18 cellular contexts compared by ENCODE assay signal in genomic region chr13:47650221-47650620, GRCh38.
DNase-seq lines count a peak whose midpoint lies in the region; TF ChIP-seq lines count a peak whose summit lies in the region.
"Had no signal": no experiment of that assay in that cellular context is flagged by ENCODE, and none has a peak within 500 bp of the region (broad histone marks: within the 10 kb centered on the region; RNA-seq: fewer than 3 reads in every experiment).

No MANE protein-coding gene starts in this region.

- intact Hi-C loops in left ventricle myocardium inferior (cut with micrococcal nuclease) (no loop called here), dorsolateral prefrontal cortex (cut with DNase I) (no loop called here)

- no peaks in the 10 kb centered on the region for H3K9me3 ChIP-seq in cardiac muscle cell (ENCODE audit: low read depth)
- H3K9me3 ChIP-seq in left ventricle myocardium inferior (replicated peaks) = no peaks in the 10 kb centered on the region
- H3K9me3 ChIP-seq: BE2C had no signal

- H3K4me1 ChIP-seq in cardiac muscle cell (ENCODE audit: low read depth) (no peaks in the 10 kb centered on the region), left ventricle myocardium inferior (no peaks in the 10 kb centered on the region)
- H3K4me1 ChIP-seq: BE2C had no signal

- TF ChIP-seq CTCF in cardiac muscle cell (IDR thresholded peaks at IDR 0.05; ENCODE audit: low read depth, low read length) (no peak), left ventricle myocardium inferior (IDR thresholded peaks at IDR 0.05; ENCODE audit: borderline replicate concordance) (no peak), dorsolateral prefrontal cortex (IDR thresholded peaks at IDR 0.05 in 54 of 56, conservative IDR thresholded peaks at IDR 0.05 in 2 of 56; ENCODE audit: low read depth in 1 of 56, partially characterized antibody in 56 of 56) (no peak)

- H3K36me3 ChIP-seq in cardiac muscle cell (no peaks in the 10 kb centered on the region), left ventricle myocardium inferior (no peaks in the 10 kb centered on the region)
- H3K36me3 ChIP-seq: BE2C had no signal

- H3K4me3 ChIP-seq in cardiac muscle cell (no peak overlapping the region), left ventricle myocardium inferior (no peak overlapping the region), dorsolateral prefrontal cortex (no peak overlapping the region)

- H3K27ac ChIP-seq in cardiac muscle cell (peak overlapping the region; percentile 59), left ventricle myocardium inferior (replicated peaks) (no peak overlapping the region), dorsolateral prefrontal cortex (no peak overlapping the region)

- DNase-seq in cardiac muscle cell (ENCODE audit: low read depth in 1 of 2, low spot score in 1 of 2) (no peak), left ventricle myocardium inferior (no peak), SK-N-DZ (ENCODE audit: low spot score) (peak; percentile 12), fibroblast of peridontal ligament (ENCODE audit: extremely low read depth) (peak; percentile 85), T-helper 2 cell (no peak), kidney glomerular epithelial cell (lab: John Stamatoyannopoulos, UW) (no peak), dorsolateral prefrontal cortex (no peak)
- no peak for DNase-seq in activated CD4-positive, CD25-positive, alpha-beta regulatory T cell (lab: John Stamatoyannopoulos, UW)
- DNase-seq: 8988T; BE2C; C1 segment of cervical spinal cord; CD4-positive, CD25-positive, alpha-beta regulatory T cell; CD8-positive, alpha-beta memory T cell; COR-L47; GF-D8; GOT3; H7; HFFc6 had no signal

- H3K27me3 ChIP-seq in cardiac muscle cell (no peaks in the 10 kb centered on the region), left ventricle myocardium inferior (ENCODE audit: low read depth) (no peaks in the 10 kb centered on the region), dorsolateral prefrontal cortex (peaks cover 0 to 4% (median 0%) of the 10 kb centered on the region in 45 donors)
- H3K27me3 ChIP-seq: BE2C had no signal

Comparison
In these comparisons a context has a peak if more than half of its experiments do, and no peak if none do; other contexts are left out.
1. DNase-seq: peak in SK-N-DZ (single experiment) and fibroblast of peridontal ligament (single experiment); none in cardiac muscle cell (0 of 2), left ventricle myocardium inferior (single experiment), T-helper 2 cell (0 of 5), activated CD4-positive, CD25-positive, alpha-beta regulatory T cell (0 of 4), kidney glomerular epithelial cell (single experiment) and dorsolateral prefrontal cortex (0 of 10).